12 cellular contexts compared by ENCODE assay signal in genomic region chr16:1082266-1082951, GRCh38. TPM values are rescaled to one million over a fixed set of nuclear protein-coding genes. Genes with fewer than 3 reads are reported as not detected.
A peak's percentile ranks its signal among the peaks of the same experiment; 100 is the strongest.
DNase-seq lines count a peak whose midpoint lies in the region; ATAC-seq and TF ChIP-seq lines count a peak whose summit lies in the region.
"Had no signal": no experiment of that assay in that cellular context is flagged by ENCODE, and none has a peak within 500 bp of the region (broad histone marks: within the 10 kb centered on the region; RNA-seq: fewer than 3 reads in every experiment).

No MANE protein-coding gene starts in this region.

- 0 out of 2 replicates have a peak, but pooled peaks cover 3% of the 10 kb centered on the region for H4K20me1 ChIP-seq in Karpas-422 (ENCODE audit: insufficient read depth, low read depth, low read length)

- no peak overlapping the region for H2AFZ ChIP-seq in Karpas-422 (ENCODE audit: low read length)

- peaks cover 2% of the 10 kb centered on the region for H3K27me3 ChIP-seq in RWPE2 (ENCODE audit: insufficient read depth, poor library complexity, severe bottlenecking)
- H3K27me3 ChIP-seq in Karpas-422 (ENCODE audit: low read length): no peaks in the 10 kb centered on the region

- H3K4me2 ChIP-seq in Karpas-422 (ENCODE audit: low read depth, low read length, poor library complexity, severe bottlenecking): no peak overlapping the region

- H3K27ac ChIP-seq in HEK293 (ENCODE audit: extremely low read depth, low read depth, low read length) (no peak overlapping the region), RWPE2 (ENCODE audit: poor library complexity, severe bottlenecking) (peak overlapping the region; percentile 60), Karpas-422 (ENCODE audit: low read length) (no peak overlapping the region)
- H3K27ac ChIP-seq: sigmoid colon had no signal

- peak; percentile 84 for ATAC-seq in RWPE2 (ENCODE audit: low read depth)
- ATAC-seq: naive thymus-derived CD4-positive, alpha-beta T cell had no signal

- no peaks in the 10 kb centered on the region for H3K79me2 ChIP-seq in Karpas-422 (ENCODE audit: low read length)

- H3K9ac ChIP-seq in Karpas-422 (ENCODE audit: low read length): no peak overlapping the region

- H3K4me1 ChIP-seq in HEK293 (ENCODE audit: control insufficient read depth, insufficient read depth, low read length): peaks cover 12% of the 10 kb centered on the region
- peaks cover 21% of the 10 kb centered on the region for H3K4me1 ChIP-seq in RWPE2 (ENCODE audit: insufficient read depth, poor library complexity, severe bottlenecking)
- H3K4me1 ChIP-seq in Karpas-422 (ENCODE audit: low read length): no peaks in the 10 kb centered on the region
- H3K4me1 ChIP-seq: sigmoid colon had no signal

- H3K9me3 ChIP-seq in HEK293 (ENCODE audit: control insufficient read depth, insufficient read depth, low read depth, low read length) (no peaks in the 10 kb centered on the region), RWPE2 (ENCODE audit: severe bottlenecking) (peaks cover 17% of the 10 kb centered on the region), Karpas-422 (ENCODE audit: low read length) (no peaks in the 10 kb centered on the region)

- H3K36me3 ChIP-seq in HEK293 (ENCODE audit: control insufficient read depth in 2 of 2, insufficient read depth in 1 of 2, low read length in 2 of 2): no peaks in the 10 kb centered on the region
- H3K36me3 ChIP-seq in RWPE2 (ENCODE audit: low read depth): no peaks in the 10 kb centered on the region
- no peaks in the 10 kb centered on the region for H3K36me3 ChIP-seq in Karpas-422 (ENCODE audit: insufficient read depth, low read length)
- H3K36me3 ChIP-seq: sigmoid colon had no signal

- TF ChIP-seq CTCF in HEK293 (tag by site-specific recombination; IDR thresholded peaks at IDR 0.05) (no peak), RWPE2 (IDR thresholded peaks at IDR 0.05; ENCODE audit: poor library complexity, severe bottlenecking) (no peak), epithelial cell of proximal tubule (conservative IDR thresholded peaks at IDR 0.05; ENCODE audit: low read depth, low read length) (no peak)

- H3K4me3 ChIP-seq in HEK293 (ENCODE audit: low read depth, low read length) (no peak overlapping the region), RWPE2 (ENCODE audit: severe bottlenecking) (no peak overlapping the region), epithelial cell of proximal tubule (ENCODE audit: low read depth, low read length) (peak overlapping the region; percentile 22), Karpas-422 (ENCODE audit: low read length) (no peak overlapping the region)
- H3K4me3 ChIP-seq: sigmoid colon had no signal

- CTCF ChIA-PET in HEK293 (lab: Yijun Ruan, JAX): no interaction called here

- no peaks in the 10 kb centered on the region for H3K9me2 ChIP-seq in Karpas-422 (replicated peaks; ENCODE audit: insufficient read depth, low read length)

- DNase-seq in RWPE2 (ENCODE audit: low spot score): no peak
- no peak for DNase-seq in epithelial cell of proximal tubule (ENCODE audit: low read depth)
- peak; percentile 34 for DNase-seq in renal cortical epithelial cell (ENCODE audit: low read depth)
- DNase-seq in Karpas-422: no peak
- no peak for DNase-seq in RPMI8226
- no peak for DNase-seq in NCI-H524 (lab: John Stamatoyannopoulos, UW)
- DNase-seq in NCI-H2227 treated with DMSO at 0.1 percent for 48 hours (lab: John Stamatoyannopoulos, UW): no peak
- DNase-seq: foreskin melanocyte; naive thymus-derived CD4-positive, alpha-beta T cell; sigmoid colon had no signal

- POLR2A ChIA-PET in HEK293 (lab: Yijun Ruan, JAX): no interaction called here

TF ChIP-seq in HEK293, 187 proteins besides CTCF, POLR2A, EP300 and RAD21 (continues in another document):
- TF ChIP-seq ZNF600 (tag by site-specific recombination; IDR thresholded peaks at IDR 0.05) (0 out of 2 replicates have a peak, but pooled peaks have one; percentile 31), ZIC2 (tag by site-specific recombination; IDR thresholded peaks at IDR 0.05) (peak; percentile 84), ZNF214 (tag by site-specific recombination; IDR thresholded peaks at IDR 0.05; ENCODE audit: borderline replicate concordance) (no peak), ZNF558 (tag by site-specific recombination; IDR thresholded peaks at IDR 0.05) (no peak), HIC1 (tag by site-specific recombination; IDR thresholded peaks at IDR 0.05) (peak; percentile 68; the same call in 1 of the 2 replicates), ZNF629 (tag by site-specific recombination; IDR thresholded peaks at IDR 0.05) (0 out of 2 replicates have a peak, but pooled peaks have one; percentile 22), ZNF830 (tag by site-specific recombination; IDR thresholded peaks at IDR 0.05; ENCODE audit: low read depth) (no peak), GLIS2 (tag by site-specific recombination; IDR thresholded peaks at IDR 0.05) (peak; percentile 33; the same call in 1 of the 2 replicates), ZBTB20 (tag by site-specific recombination; IDR thresholded peaks at IDR 0.05) (peak; percentile 60; the same call in 1 of the 2 replicates), ZNF292 (tag by site-specific recombination; IDR thresholded peaks at IDR 0.05; ENCODE audit: borderline replicate concordance, low read depth) (no peak), ZNF692 (tag by site-specific recombination; IDR thresholded peaks at IDR 0.05) (peak; percentile 31; the same call in 1 of the 2 replicates), ZNF341 (tag by site-specific recombination; IDR thresholded peaks at IDR 0.05; ENCODE audit: low read depth) (peak; percentile 35), ZBTB8A (tag by site-specific recombination; IDR thresholded peaks at IDR 0.05) (0 out of 2 replicates have a peak, but pooled peaks have one; percentile 28), ZNF488 (tag by site-specific recombination; IDR thresholded peaks at IDR 0.05) (no peak), PATZ1 (tag by site-specific recombination; IDR thresholded peaks at IDR 0.05) (peak; percentile 9; the same call in 1 of the 2 replicates)

RNA-seq across cellular contexts. Expression of gene SSTR5, which starts 9.9 kb away (rescaled TPM):
- total RNA-seq in epithelial cell of proximal tubule (not detected in 2 replicates), renal cortical epithelial cell (0.40 TPM in 1 of 2 replicates, not detected in the other)
- not detected in 2 replicates for total RNA-seq in Karpas-422 (2014; rRNA removed; shearing (Covaris generic); ENCODE audit: low replicate concordance)
- total RNA-seq: naive thymus-derived CD4-positive, alpha-beta T cell; sigmoid colon; subcutaneous adipose tissue had no signal

RNA-seq across cellular contexts. Expression of gene C1QTNF8, which starts 13.6 kb away (rescaled TPM):
- total RNA-seq in epithelial cell of proximal tubule: not detected in 2 replicates
- total RNA-seq in renal cortical epithelial cell: not detected in 2 replicates
- total RNA-seq in Karpas-422 (2014; rRNA removed; shearing (Covaris generic); ENCODE audit: low replicate concordance): not detected in 2 replicates
- total RNA-seq: naive thymus-derived CD4-positive, alpha-beta T cell; sigmoid colon; subcutaneous adipose tissue had no signal
